Comparison of ENCODE assay signal across 11 cellular contexts in genomic region chr3:7876741-7877297, GRCh38.
DNase-seq lines count a peak whose midpoint lies in the region; ATAC-seq and TF ChIP-seq lines count a peak whose summit lies in the region.
"Had no signal": no experiment of that assay in that cellular context is flagged by ENCODE, and none has a peak within 500 bp of the region (broad histone marks: within the 10 kb centered on the region; RNA-seq: fewer than 3 reads in every experiment).

No MANE protein-coding gene starts in this region.

- DNase-seq in CD4-positive, alpha-beta memory T cell, result peak; percentile 77 to 89 (median 81)
- peak in 2 of 3 donors; percentile 5 to 24 for DNase-seq in T-helper 17 cell
- no peak for DNase-seq in neural crest cell (ENCODE audit: low read depth, low spot score)
- no peak for DNase-seq in SKM-1 treated with dmso at 0.1 percent for 144 hours (lab: John Stamatoyannopoulos, UW; ENCODE audit: unreplicated experiment)
- DNase-seq: amygdala, C1 segment of cervical spinal cord, NCI-H446 had no signal

- ATAC-seq in T-helper 17 cell (peak; percentile 91), GM18498 (IDR thresholded peaks at IDR 0.05; ENCODE audit: unreplicated experiment) (no peak), HG03097 (IDR thresholded peaks at IDR 0.05; ENCODE audit: low FRiP score, unreplicated experiment) (no peak), GM18519 (IDR thresholded peaks at IDR 0.05; ENCODE audit: low FRiP score, unreplicated experiment) (no peak)

- CTCF ChIA-PET in CD4-positive, alpha-beta memory T cell (lab: Charles Lee; ENCODE audit: partially characterized antibody), result no interaction called here

- no peaks in the 10 kb centered on the region for H3K36me3 ChIP-seq in CD4-positive, alpha-beta memory T cell (ENCODE audit: insufficient read depth, low read length)

- peaks cover under 1 to 3% of the 10 kb centered on the region in 2 donors for H3K36me3 Mint-ChIP-seq in CD4-positive, alpha-beta memory T cell
- H3K36me3 Mint-ChIP-seq in T-helper 17 cell (ENCODE audit: low read depth), result no peaks in the 10 kb centered on the region
- peaks cover 14% of the 10 kb centered on the region for H3K36me3 Mint-ChIP-seq in activated naive CD4-positive, alpha-beta T cell treated with anti-CD3 and anti-CD28 coated beads, Interleukin-2, amount 50 U/mL, for 24 hours
- peaks cover 4% of the 10 kb centered on the region for H3K36me3 Mint-ChIP-seq in neural crest cell (ENCODE audit: low read depth)

- no peaks in the 10 kb centered on the region for H3K27me3 Mint-ChIP-seq in CD4-positive, alpha-beta memory T cell
- no peaks in the 10 kb centered on the region for H3K27me3 Mint-ChIP-seq in T-helper 17 cell
- H3K27me3 Mint-ChIP-seq in activated naive CD4-positive, alpha-beta T cell treated with anti-CD3 and anti-CD28 coated beads, Interleukin-2, amount 50 U/mL, for 24 hours, result no peaks in the 10 kb centered on the region
- H3K27me3 Mint-ChIP-seq in neural crest cell (ENCODE audit: low read depth), result no peaks in the 10 kb centered on the region

- intact Hi-C loops in CD4-positive, alpha-beta memory T cell (cut with micrococcal nuclease), result no loop called here

- TF ChIP-seq CTCF in neural crest cell (conservative IDR thresholded peaks at IDR 0.05), result no peak

- H3K4me3 Mint-ChIP-seq in CD4-positive, alpha-beta memory T cell, result peak overlapping the region; percentile 7 to 82 (median 78)
- peak overlapping the region; percentile 56 for H3K4me3 Mint-ChIP-seq in T-helper 17 cell
- H3K4me3 Mint-ChIP-seq in activated naive CD4-positive, alpha-beta T cell treated with anti-CD3 and anti-CD28 coated beads, Interleukin-2, amount 50 U/mL, for 24 hours, result peak overlapping the region; percentile 66
- H3K4me3 Mint-ChIP-seq in neural crest cell, result no peak overlapping the region

- H3K9me3 ChIP-seq in CD4-positive, alpha-beta memory T cell (ENCODE audit: control insufficient read depth in 1 of 2, low read length in 2 of 2), result no peaks in the 10 kb centered on the region
- H3K9me3 ChIP-seq in T-helper 17 cell (ENCODE audit: control insufficient read depth, low read length, poor library complexity, severe bottlenecking), result no peaks in the 10 kb centered on the region

- H3K9me3 Mint-ChIP-seq in CD4-positive, alpha-beta memory T cell, result peaks cover 0 to 15% (median 3%) of the 10 kb centered on the region in 8 donors
- peaks cover 28% of the 10 kb centered on the region for H3K9me3 Mint-ChIP-seq in activated naive CD4-positive, alpha-beta T cell treated with anti-CD3 and anti-CD28 coated beads, Interleukin-2, amount 50 U/mL, for 24 hours
- H3K9me3 Mint-ChIP-seq in neural crest cell, result peaks cover 7% of the 10 kb centered on the region

- no peak overlapping the region for H3K27ac ChIP-seq in CD4-positive, alpha-beta memory T cell (ENCODE audit: low read depth, low read length)

- POLR2A ChIA-PET in CD4-positive, alpha-beta memory T cell (lab: Charles Lee; ENCODE audit: partially characterized antibody), result interaction anchor here (0.6 to 1.7 kb wide), 3 partner anchors 9 to 43 kb away, joined by 3 to 5 read pairs (median 3); no protein-coding TSS in a partner anchor

- H3K4me1 ChIP-seq in CD4-positive, alpha-beta memory T cell (ENCODE audit: insufficient read depth, low read length), result peaks cover 33% of the 10 kb centered on the region

- H3K27me3 ChIP-seq in CD4-positive, alpha-beta memory T cell (ENCODE audit: insufficient read depth, low read length), result no peaks in the 10 kb centered on the region

- no peak overlapping the region for H3K4me3 ChIP-seq in CD4-positive, alpha-beta memory T cell (ENCODE audit: low read length in 2 of 2)

- H3K27ac Mint-ChIP-seq in CD4-positive, alpha-beta memory T cell, result peak overlapping the region; percentile 82 to 96 (median 91)
- H3K27ac Mint-ChIP-seq in T-helper 17 cell, result peak overlapping the region; percentile 85
- peak overlapping the region; percentile 85 for H3K27ac Mint-ChIP-seq in activated naive CD4-positive, alpha-beta T cell treated with anti-CD3 and anti-CD28 coated beads, Interleukin-2, amount 50 U/mL, for 24 hours
- H3K27ac Mint-ChIP-seq in neural crest cell (ENCODE audit: unreplicated experiment), result peak overlapping the region; percentile 84

- peaks cover 14 to 39% (median 24%) of the 10 kb centered on the region in 4 donors for H3K4me1 Mint-ChIP-seq in CD4-positive, alpha-beta memory T cell
- H3K4me1 Mint-ChIP-seq in T-helper 17 cell (peaks cover 12% of the 10 kb centered on the region), neural crest cell (peaks cover 10% of the 10 kb centered on the region)
- H3K4me1 Mint-ChIP-seq in activated naive CD4-positive, alpha-beta T cell treated with anti-CD3 and anti-CD28 coated beads, Interleukin-2, amount 50 U/mL, for 24 hours, result peaks cover 72% of the 10 kb centered on the region

Comparison
In these comparisons a context has a peak if more than half of its experiments do, and no peak if none do; other contexts are left out.
1. DNase-seq: peak in CD4-positive, alpha-beta memory T cell (5 of 5) and T-helper 17 cell (2 of 3); none in neural crest cell (single experiment) and SKM-1 treated with dmso at 0.1 percent for 144 hours (single experiment).
2. Peak in every context shown above with its lines, with median percentiles within 50 percentile points of each other: H3K27ac Mint-ChIP-seq.